In the genomic region with DNA sequence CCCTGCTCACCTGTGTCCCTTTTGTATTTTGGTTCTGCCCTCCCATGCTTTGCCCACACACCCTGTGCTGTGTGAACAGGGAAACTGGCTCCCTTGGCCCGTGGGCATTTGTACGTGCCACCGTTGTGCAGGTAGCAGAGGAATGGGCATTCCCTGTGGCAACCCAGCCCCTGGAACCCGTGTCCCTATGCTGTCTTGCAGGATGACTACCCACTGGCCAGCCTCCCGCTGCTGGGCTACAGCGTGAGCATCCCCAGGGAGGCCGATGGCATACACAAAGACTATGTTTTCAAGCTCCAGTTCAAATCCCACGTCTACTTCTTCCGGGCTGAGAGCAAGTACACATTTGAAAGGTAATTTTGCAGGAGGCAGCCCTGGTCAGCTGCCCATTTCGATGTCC, we compare ENCODE assay signal across 19 cellular contexts. TPM values are rescaled to one million over a fixed set of nuclear protein-coding genes. Genes with fewer than 3 reads are reported as not detected.
DNase-seq lines count a peak whose midpoint lies in the region; ATAC-seq, FAIRE-seq and TF ChIP-seq lines count a peak whose summit lies in the region.
"Had no signal": no experiment of that assay in that cellular context is flagged by ENCODE, and none has a peak within 500 bp of the region (broad histone marks: within the 10 kb centered on the region; RNA-seq: fewer than 3 reads in every experiment).

No MANE protein-coding gene starts in this region.

- H3K36me3 ChIP-seq in HepG2 (replicated peaks in 1 of 2; ENCODE audit: control insufficient read depth in 1 of 2, insufficient read depth in 2 of 2, low read length in 2 of 2) (peaks cover 31 to 50% of the 10 kb centered on the region in 2 experiments), right lobe of liver (peaks cover 0 to 42% (median 9%) of the 10 kb centered on the region in 4 donors), GM12878 (ENCODE audit: control insufficient read depth in 2 of 2, insufficient read depth in 2 of 2, low read length in 1 of 2) (peaks cover 0 to 12% of the 10 kb centered on the region in 2 experiments; a peak in 3 of 4 replicates), neural progenitor cell (no peaks in the 10 kb centered on the region)

- H3K79me2 ChIP-seq in HepG2 (ENCODE audit: insufficient read depth, low read length): no peaks in the 10 kb centered on the region
- H3K79me2 ChIP-seq in GM12878 (ENCODE audit: control insufficient read depth, insufficient read depth, low read length): no peaks in the 10 kb centered on the region
- no peaks in the 10 kb centered on the region for H3K79me2 ChIP-seq in neural progenitor cell (ENCODE audit: low read depth)

- CTCF ChIA-PET in HepG2 (lab: Yijun Ruan, JAX; ENCODE audit: low intra/inter-chr PET ratio, low total read pairs) (no interaction called here), GM12878 (lab: Yijun Ruan, JAX) (no interaction called here)

- TF ChIP-seq POLR2A in HepG2 (IDR thresholded peaks at IDR 0.05; ENCODE audit: insufficient read depth in 1 of 2, low read depth in 2 of 2, low read length in 2 of 2) (peak in 1 of 2 experiments; percentile 38; a peak in 1 of 4 replicates), right lobe of liver (IDR thresholded peaks at IDR 0.05) (no peak), GM12878 (IDR thresholded peaks at IDR 0.05; ENCODE audit: low read depth, low read length) (0 out of 2 replicates have a peak, but pooled peaks have one; percentile 17)

- H3K9me3 Mint-ChIP-seq in neural progenitor cell: peaks cover 3% of the 10 kb centered on the region
- H3K9me3 Mint-ChIP-seq: CD4-positive, alpha-beta memory T cell had no signal

- BruUV-seq in HepG2 (replicated peaks; lab: Mats Ljungman, UMichigan) (no TSS peak), GM12878 (replicated peaks; lab: Mats Ljungman, UMichigan) (no TSS peak)

- H3K27me3 Mint-ChIP-seq in neural progenitor cell (ENCODE audit: insufficient read depth, low read depth): peaks cover 7% of the 10 kb centered on the region
- H3K27me3 Mint-ChIP-seq: CD4-positive, alpha-beta memory T cell had no signal

- RAD21 ChIA-PET in GM12878 (lab: Charles Lee; ENCODE audit: unreplicated experiment): no interaction called here

- H3K27ac Mint-ChIP-seq in neural progenitor cell: no peak overlapping the region

- in situ Hi-C loops in HepG2 (cut with HindIII; ENCODE audit: extremely low pct_ligation_motif_present, low pct_unique_long_range_greater_than_20kb): no loop called here
- in situ Hi-C loops in GM12878 (cut with MboI): no loop called here

- H2AFZ ChIP-seq in HepG2 (ENCODE audit: low read length) (no peak overlapping the region), GM12878 (ENCODE audit: control insufficient read depth, low read depth, low read length) (no peak overlapping the region), neural progenitor cell (replicated peaks) (no peak overlapping the region)
- H2AFZ ChIP-seq: GM23248 had no signal

- SMC1A ChIA-PET in GM12878 (lab: Charles Lee; ENCODE audit: uncharacterized antibody, unreplicated experiment): no interaction called here

- peak overlapping the region; percentile 29 for H3K4me3 Mint-ChIP-seq in neural progenitor cell
- H3K4me3 Mint-ChIP-seq: CD4-positive, alpha-beta memory T cell had no signal

- H3K4me3 ChIP-seq in HepG2 (replicated peaks in 1 of 3; ENCODE audit: insufficient read depth in 1 of 3, low read depth in 2 of 3, low read length in 3 of 3) (no peak overlapping the region), right lobe of liver (no peak overlapping the region), GM12878 (no peak overlapping the region), neural progenitor cell (no peak overlapping the region)
- H3K4me3 ChIP-seq: GM23248 had no signal

- H3K4me2 ChIP-seq in HepG2 (ENCODE audit: low read depth, low read length) (no peak overlapping the region), GM12878 (ENCODE audit: control insufficient read depth, insufficient read depth) (no peak overlapping the region), neural progenitor cell (no peak overlapping the region)

- TF ChIP-seq CTCF in HepG2 (CRISPR knock-in tag; IDR thresholded peaks at IDR 0.05): no peak
- no peak for TF ChIP-seq CTCF in right lobe of liver (IDR thresholded peaks at IDR 0.05)
- no peak for TF ChIP-seq CTCF in GM12878 (IDR thresholded peaks at IDR 0.05 in 2 of 3, conservative IDR thresholded peaks at IDR 0.05 in 1 of 3; ENCODE audit: control insufficient read depth in 2 of 3, extremely low read depth in 1 of 3, insufficient read depth in 1 of 3, low read depth in 3 of 3, low read length in 3 of 3)
- TF ChIP-seq CTCF in neural progenitor cell (IDR thresholded peaks at IDR 0.05): no peak

- H3F3A ChIP-seq in neural progenitor cell (ENCODE audit: low read depth): no peaks in the 10 kb centered on the region

- no peak for TF ChIP-seq RAD21 in HepG2 (CRISPR knock-in tag; IDR thresholded peaks at IDR 0.05)
- TF ChIP-seq RAD21 in GM12878 (IDR thresholded peaks at IDR 0.05; ENCODE audit: insufficient read depth, low read depth, low read length): no peak

- H3K27me3 ChIP-seq in HepG2 (ENCODE audit: control insufficient read depth in 1 of 2, insufficient read depth in 2 of 2, low read length in 2 of 2): no peaks in the 10 kb centered on the region
- no peaks in the 10 kb centered on the region for H3K27me3 ChIP-seq in right lobe of liver
- H3K27me3 ChIP-seq in GM12878 (replicated peaks in 1 of 2; ENCODE audit: control insufficient read depth in 2 of 2, insufficient read depth in 2 of 2, low read length in 1 of 2): no peaks in the 10 kb centered on the region
- no peaks in the 10 kb centered on the region for H3K27me3 ChIP-seq in neural progenitor cell

- FAIRE-seq in HepG2 (lab: Jason Lieb, UNC): no peak
- no peak for FAIRE-seq in GM12878 (lab: Jason Lieb, UNC)
- FAIRE-seq: GM12892, H1 had no signal

- POLR2A ChIA-PET in HepG2 (lab: Yijun Ruan, JAX): interaction anchor here (1.1 kb wide), 1 partner anchor 13 kb away, joined by 3 read pairs; no protein-coding TSS in a partner anchor
- POLR2A ChIA-PET in GM12878 (lab: Charles Lee): no interaction called here

- no peak for DNase-seq in HepG2 (ENCODE audit: low spot score)
- DNase-seq in right lobe of liver: no peak
- no peak for DNase-seq in GM12878 (ENCODE audit: low read depth, low spot score)
- no peak for DNase-seq in neural progenitor cell (ENCODE audit: low spot score)
- no peak for DNase-seq in NCI-H69 (lab: John Stamatoyannopoulos, UW)
- DNase-seq: C1 segment of cervical spinal cord; Calu3; CD4-positive, alpha-beta memory T cell; COR-L47; DMS53; DMS79 treated with DMSO at 0.1 percent for 48 hours; GF-D8; GM23248; H7; HCEC 1CT had no signal

- WGBS in HepG2 (ENCODE audit: low lambda C conversion rate): 97% methylated on average over 10 of the region's 10 CpGs
- WGBS in right lobe of liver (ENCODE audit: insufficient coverage, low coverage, low lambda C conversion rate, missing lambda C conversion rate): 89% methylated on average over 6 of the region's 10 CpGs
- WGBS in GM12878 (ENCODE audit: insufficient coverage, insufficient replicate concordance, low lambda C conversion rate, missing lambda C conversion rate): 88% methylated on average over 9 of the region's 10 CpGs

- H3K9ac ChIP-seq in HepG2 (ENCODE audit: insufficient read depth, low read depth, low read length) (no peak overlapping the region), GM12878 (ENCODE audit: control insufficient read depth, insufficient read depth, low read length) (no peak overlapping the region), neural progenitor cell (no peak overlapping the region)
- H3K9ac ChIP-seq: GM23248 had no signal

- H3K9me3 ChIP-seq in HepG2 (ENCODE audit: low read length) (no peaks in the 10 kb centered on the region), right lobe of liver (no peaks in the 10 kb centered on the region), GM12878 (replicated peaks; ENCODE audit: control insufficient read depth, insufficient read depth, low read length) (no peaks in the 10 kb centered on the region), neural progenitor cell (ENCODE audit: low read depth) (no peaks in the 10 kb centered on the region)

- H3K36me3 Mint-ChIP-seq in neural progenitor cell: peaks cover 9% of the 10 kb centered on the region

- intact Hi-C loops in HepG2 (cut with micrococcal nuclease; ENCODE audit: unreplicated experiment): no loop called here
- intact Hi-C loops in right lobe of liver (cut with DNase I): no loop called here
- intact Hi-C loops in GM12878 (cut with micrococcal nuclease; ENCODE audit: unreplicated experiment): no loop called here

- H3K4me1 ChIP-seq in HepG2 (ENCODE audit: insufficient read depth, low read length): no peaks in the 10 kb centered on the region
- H3K4me1 ChIP-seq in right lobe of liver: no peaks in the 10 kb centered on the region
- no peaks in the 10 kb centered on the region for H3K4me1 ChIP-seq in GM12878 (ENCODE audit: control insufficient read depth, insufficient read depth, low read length)
- no peaks in the 10 kb centered on the region for H3K4me1 ChIP-seq in neural progenitor cell

- H3K27ac ChIP-seq in HepG2 (ENCODE audit: extremely low read length, insufficient read depth, low read length) (no peak overlapping the region), right lobe of liver (no peak overlapping the region), GM12878 (ENCODE audit: control insufficient read depth, insufficient read depth) (no peak overlapping the region), neural progenitor cell (no peak overlapping the region)
- H3K27ac ChIP-seq: GM23248 had no signal

- ATAC-seq in HepG2: no peak
- no peak for ATAC-seq in right lobe of liver
- ATAC-seq in GM12878: no peak
- no peak for ATAC-seq in HG02759 (IDR thresholded peaks at IDR 0.05; ENCODE audit: unreplicated experiment)
- no peak for ATAC-seq in GM21737 (IDR thresholded peaks at IDR 0.05; ENCODE audit: unreplicated experiment)

- TF ChIP-seq EP300 in HepG2 (IDR thresholded peaks at IDR 0.05; ENCODE audit: low read depth in 2 of 2, low read length in 2 of 2) (no peak), HepG2 (CRISPR knock-in tag; IDR thresholded peaks at IDR 0.05; ENCODE audit: borderline replicate concordance) (no peak), GM12878 (IDR thresholded peaks at IDR 0.05; ENCODE audit: borderline replicate concordance in 1 of 2, control insufficient read depth in 1 of 2, low read depth in 2 of 2, low read length in 2 of 2) (no peak)

- H4K20me1 ChIP-seq in HepG2 (ENCODE audit: insufficient read depth, low read length) (no peaks in the 10 kb centered on the region), GM12878 (ENCODE audit: control insufficient read depth, insufficient read depth) (no peaks in the 10 kb centered on the region), neural progenitor cell (ENCODE audit: low read depth) (no peaks in the 10 kb centered on the region)

- no peaks in the 10 kb centered on the region for H3K4me1 Mint-ChIP-seq in neural progenitor cell

RNA-seq across cellular contexts. Expression of a gene that starts 15.3 kb away (rescaled TPM):
- total RNA-seq in HepG2 (2016; rRNA removed; fragmentation: Illumina TruSeq; extraction: Trizol): 123 and 177 TPM in 2 replicates
- 143 and 149 TPM in 2 replicates for total RNA-seq in HepG2 (2016; cell fraction: cytosol; rRNA removed; fragmentation: Illumina TruSeq; extraction: Trizol; ENCODE audit: low read depth)
- total RNA-seq in HepG2 (2016; cell fraction: insoluble cytoplasmic fraction; rRNA removed; fragmentation: Illumina TruSeq; extraction: Trizol): 108 and 184 TPM in 2 replicates
- total RNA-seq in HepG2 (2016; cell fraction: membrane; rRNA removed; fragmentation: Illumina TruSeq; extraction: Trizol): 217 TPM in 2 replicates
- 128 and 139 TPM in 2 replicates for total RNA-seq in HepG2 (2016; cell fraction: nucleus; rRNA removed; fragmentation: Illumina TruSeq; extraction: Trizol)
- 481 and 626 TPM in 2 replicates for polyA plus RNA-seq in HepG2 (2011; rRNA removed)
- 323 and 410 TPM in 2 replicates for polyA plus RNA-seq in HepG2 (2011; cell fraction: cytosol; rRNA removed)
- polyA plus RNA-seq in HepG2 (2011; cell fraction: nucleus; rRNA removed): 1,381 and 1,393 TPM in 2 replicates
- polyA plus RNA-seq in HepG2 (2012): 200 and 245 TPM in 2 replicates
- 126 and 132 TPM in 2 replicates for polyA plus RNA-seq in HepG2 (2016; cell fraction: cytosol; fragmentation: Illumina TruSeq; extraction: Trizol; ENCODE audit: low read depth)
- polyA plus RNA-seq in HepG2 (2016; cell fraction: insoluble cytoplasmic fraction; fragmentation: Illumina TruSeq; extraction: Trizol; ENCODE audit: low read depth): 133 and 166 TPM in 2 replicates
- polyA plus RNA-seq in HepG2 (2016; cell fraction: membrane; fragmentation: Illumina TruSeq; extraction: Trizol; ENCODE audit: low read depth): 186 and 199 TPM in 2 replicates
- polyA plus RNA-seq in HepG2 (2016; cell fraction: nucleus; fragmentation: Illumina TruSeq; extraction: Trizol; ENCODE audit: insufficient read depth, low read depth): 341 and 351 TPM in 2 replicates
- polyA minus RNA-seq in HepG2 (2011; rRNA and poly(A)+ RNA removed; ENCODE audit: low replicate concordance): 198 and 615 TPM in 2 replicates
- 125 and 128 TPM in 2 replicates for polyA minus RNA-seq in HepG2 (2011; cell fraction: cytosol; rRNA and poly(A)+ RNA removed)
- polyA minus RNA-seq in HepG2 (2011; cell fraction: nucleus; rRNA and poly(A)+ RNA removed): 166 and 229 TPM in 2 replicates
- total RNA-seq in right lobe of liver: 10 to 100 TPM; 51.0 to 99.1 (median 63.5) TPM
- total RNA-seq in GM12878 (2013; cell fraction: nucleolus; rRNA removed): 156 and 202 TPM in 2 replicates
- 104 and 122 TPM in 2 replicates for total RNA-seq in GM12878 (2014; rRNA removed)
- total RNA-seq in GM12878 (2014; rRNA removed; fragmentation: Illumina TruSeq; extraction: Trizol): 49.5 and 52.7 TPM in 2 replicates
- total RNA-seq in GM12878 (2021): 104 and 108 TPM in 2 replicates
- 41.4 TPM for polyA plus RNA-seq in GM12878 (2011; ENCODE audit: low read depth)
- polyA plus RNA-seq in GM12878 (2011; rRNA removed): 69.7 and 154 TPM in 2 replicates
- polyA plus RNA-seq in GM12878 (2011; cell fraction: cytosol; rRNA removed): 148 and 164 TPM in 2 replicates
- polyA plus RNA-seq in GM12878 (2011; cell fraction: nucleus; rRNA removed): 692 and 693 TPM in 2 replicates
- polyA plus RNA-seq in GM12878 (2012): 86.4 and 98.6 TPM in 2 replicates
- polyA plus RNA-seq in GM12878 (2014; fragmentation: Illumina TruSeq; extraction: Trizol): 48.8 and 84.0 TPM in 2 replicates
- polyA plus RNA-seq in GM12878 (2014; fragmentation: Nextera tagmentation; extraction: Ambion mirVana): 10 to 100 TPM in 1 of 2 experiments, 1 to 10 TPM in 1; 6.0 to 14.0 TPM
- polyA plus RNA-seq in GM12878 (2014; rRNA removed): 135 and 161 TPM in 2 replicates
- polyA plus RNA-seq in GM12878 (2016; fragmentation: Nextera tagmentation; extraction: Ambion mirVana): 10 to 100 TPM; 88.1 to 90.5 TPM
- polyA minus RNA-seq in GM12878 (2011; rRNA and poly(A)+ RNA removed): 124 and 146 TPM in 2 replicates
- polyA minus RNA-seq in GM12878 (2011; cell fraction: cytosol; rRNA and poly(A)+ RNA removed): 39.0 and 42.9 TPM in 2 replicates
- 76.0 and 109 TPM in 2 replicates for polyA minus RNA-seq in GM12878 (2011; cell fraction: nucleus; rRNA and poly(A)+ RNA removed)
- 164 and 378 TPM in 2 replicates for total RNA-seq in neural progenitor cell (ENCODE audit: low replicate concordance)
